1 cellular context compared by ENCODE assay signal in genomic region chr20:36548006-36548315, GRCh38.
TF ChIP-seq lines count a peak whose summit lies in the region.

No MANE protein-coding gene starts in this region.

TF ChIP-seq in SK-N-SH treated with all-trans-retinoic acid at 6 μM for 48 hours, 23 proteins besides CTCF, POLR2A, EP300 and RAD21 (continued from another document):
- TF ChIP-seq CSRNP3 (CRISPR knock-in tag; IDR thresholded peaks at IDR 0.05) (no peak), SNAI2 (CRISPR knock-in tag; IDR thresholded peaks at IDR 0.05) (no peak), OSR1 (CRISPR knock-in tag; IDR thresholded peaks at IDR 0.05) (no peak), CSDC2 (CRISPR knock-in tag; IDR thresholded peaks at IDR 0.05) (no peak), TCF4 (CRISPR knock-in tag; IDR thresholded peaks at IDR 0.05; ENCODE audit: borderline replicate concordance) (no peak), BACH2 (CRISPR knock-in tag; IDR thresholded peaks at IDR 0.05; ENCODE audit: borderline replicate concordance) (no peak), TSHZ2 (CRISPR knock-in tag; IDR thresholded peaks at IDR 0.05) (no peak), ZFP3 (CRISPR knock-in tag; IDR thresholded peaks at IDR 0.05) (no peak), POU6F1 (CRISPR knock-in tag; IDR thresholded peaks at IDR 0.05; ENCODE audit: borderline replicate concordance, low read depth) (no peak), TOX (CRISPR knock-in tag; IDR thresholded peaks at IDR 0.05; ENCODE audit: borderline replicate concordance) (no peak), GLIS3 (CRISPR knock-in tag; IDR thresholded peaks at IDR 0.05) (no peak), ISL1 (CRISPR knock-in tag; IDR thresholded peaks at IDR 0.05) (no peak), ZC3H10 (CRISPR knock-in tag; IDR thresholded peaks at IDR 0.05) (no peak)
